Comparison of ENCODE assay signal across 13 cellular contexts in the genomic region with DNA sequence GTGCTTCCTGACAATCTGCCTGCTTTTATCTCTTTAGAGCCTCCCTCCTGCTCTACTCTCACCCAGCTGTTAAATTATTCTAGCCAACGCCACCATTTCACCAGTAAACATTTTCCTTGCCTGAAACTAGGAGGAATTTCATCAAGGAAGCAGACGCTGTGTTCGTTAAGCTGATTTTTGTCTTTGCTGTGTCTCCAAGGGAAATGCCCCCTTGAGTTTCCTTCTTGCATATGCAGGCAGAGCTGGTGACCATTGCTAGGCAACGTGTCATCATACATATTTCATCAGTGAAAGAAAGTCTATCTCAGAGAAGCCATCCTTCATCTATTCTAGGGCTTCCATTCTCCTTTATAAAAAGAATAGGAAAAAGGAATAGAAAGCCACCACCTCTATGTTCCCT.
DNase-seq lines count a peak whose midpoint lies in the region; ATAC-seq and TF ChIP-seq lines count a peak whose summit lies in the region.
"Had no signal": no experiment of that assay in that cellular context is flagged by ENCODE, and none has a peak within 500 bp of the region (broad histone marks: within the 10 kb centered on the region; RNA-seq: fewer than 3 reads in every experiment).

No MANE protein-coding gene starts in this region.

- no peak for TF ChIP-seq EP300 in transverse colon (IDR thresholded peaks at IDR 0.05; ENCODE audit: low read depth)

- H3K36me3 ChIP-seq in WERI-Rb-1 = no peaks in the 10 kb centered on the region
- no peaks in the 10 kb centered on the region for H3K36me3 ChIP-seq in mesodermal cell (ENCODE audit: control insufficient read depth, insufficient read depth, low read length)
- no peaks in the 10 kb centered on the region for H3K36me3 ChIP-seq in transverse colon
- H3K36me3 ChIP-seq: thoracic aorta had no signal

- no peak overlapping the region for H3K27ac Mint-ChIP-seq in activated T-cell treated with anti-CD3 and anti-CD28 coated beads, Interleukin-2, amount 50 U/mL, for 24 hours
- no peak overlapping the region for H3K27ac Mint-ChIP-seq in T-cell

- DNase-seq in DMS 273 (lab: John Stamatoyannopoulos, UW; ENCODE audit: unreplicated experiment) = peak; percentile 60
- no peak for DNase-seq in DMS 273 treated with DMSO at 0.1 percent for 48 hours (lab: John Stamatoyannopoulos, UW)
- peak; percentile 15 for DNase-seq in HuH-7 (ENCODE audit: low spot score)
- DNase-seq in WERI-Rb-1 = peak; percentile 51
- DNase-seq in activated T-cell treated with anti-CD3 and anti-CD28 coated beads, Interleukin-2, amount 50 U/mL, for 24 hours = no peak
- DNase-seq in T-cell = no peak
- DNase-seq in transverse colon = no peak
- DNase-seq: activated CD4-positive, CD25-positive, alpha-beta regulatory T cell; NCI-H774; stimulated activated CD4-positive, alpha-beta T cell treated with anti-CD3 and anti-CD28 coated beads, Interleukin-2, amount 100 ng/mL, for 48 hours had no signal

- H3K27ac ChIP-seq in WERI-Rb-1 = no peak overlapping the region
- peak overlapping the region; percentile 54 for H3K27ac ChIP-seq in mesodermal cell (ENCODE audit: low read depth, low read length, severe bottlenecking)
- no peak overlapping the region for H3K27ac ChIP-seq in transverse colon
- H3K27ac ChIP-seq: 22Rv1, thoracic aorta had no signal

- POLR2A ChIA-PET in T-cell (lab: Charles Lee) = no interaction called here

- no peaks in the 10 kb centered on the region for H3K4me1 Mint-ChIP-seq in activated T-cell treated with anti-CD3 and anti-CD28 coated beads, Interleukin-2, amount 50 U/mL, for 24 hours (ENCODE audit: low read depth)
- no peaks in the 10 kb centered on the region for H3K4me1 Mint-ChIP-seq in T-cell

- no peak for TF ChIP-seq POLR2A in transverse colon (IDR thresholded peaks at IDR 0.05)

- TF ChIP-seq CTCF in WERI-Rb-1 (IDR thresholded peaks at IDR 0.05; ENCODE audit: low read depth, low read length) = peak; percentile 63
- no peak for TF ChIP-seq CTCF in transverse colon (IDR thresholded peaks at IDR 0.05)

- no peak for ATAC-seq in T-cell (replicated peaks in 1 of 4)

- H3K4me1 ChIP-seq in mesodermal cell (ENCODE audit: control insufficient read depth, insufficient read depth, low read length, poor library complexity, severe bottlenecking) (peaks cover 2% of the 10 kb centered on the region), transverse colon (no peaks in the 10 kb centered on the region)

- H3K27me3 ChIP-seq in WERI-Rb-1 (ENCODE audit: insufficient read depth, low read depth, severe bottlenecking) = no peaks in the 10 kb centered on the region
- H3K27me3 ChIP-seq in transverse colon = peaks cover 11% of the 10 kb centered on the region

- H3K36me3 Mint-ChIP-seq in activated T-cell treated with anti-CD3 and anti-CD28 coated beads, Interleukin-2, amount 50 U/mL, for 24 hours (ENCODE audit: low read depth) = no peaks in the 10 kb centered on the region
- no peaks in the 10 kb centered on the region for H3K36me3 Mint-ChIP-seq in T-cell

- peaks cover 47% of the 10 kb centered on the region for H3K27me3 Mint-ChIP-seq in activated T-cell treated with anti-CD3 and anti-CD28 coated beads, Interleukin-2, amount 50 U/mL, for 24 hours
- H3K27me3 Mint-ChIP-seq in T-cell = peaks cover 23 to 28% of the 10 kb centered on the region in 2 donors

- H3K9me3 ChIP-seq in WERI-Rb-1 (ENCODE audit: severe bottlenecking) = peaks cover 2% of the 10 kb centered on the region
- H3K9me3 ChIP-seq in mesodermal cell (ENCODE audit: control insufficient read depth, low read length) = peaks cover 2% of the 10 kb centered on the region
- H3K9me3 ChIP-seq in transverse colon = no peaks in the 10 kb centered on the region
- H3K9me3 ChIP-seq: thoracic aorta had no signal

- in situ Hi-C loops in transverse colon (cut with MboI; ENCODE audit: low pct_ligation_motif_present in 1 of 4, low pct_unique_long_range_greater_than_20kb in 1 of 4, low sequenced_read_pairs in 3 of 4) = no loop called here

- no peak overlapping the region for H3K4me3 Mint-ChIP-seq in activated T-cell treated with anti-CD3 and anti-CD28 coated beads, Interleukin-2, amount 50 U/mL, for 24 hours
- no peak overlapping the region for H3K4me3 Mint-ChIP-seq in T-cell

- intact Hi-C loops in transverse colon (cut with DNase I; ENCODE audit: low total_unique reads) = no loop called here

- H3K4me3 ChIP-seq in WERI-Rb-1 (ENCODE audit: low read depth, low read length) (no peak overlapping the region), mesodermal cell (ENCODE audit: extremely low read depth, insufficient read depth, low read length, poor library complexity, severe bottlenecking) (no peak overlapping the region), transverse colon (no peak overlapping the region)
- H3K4me3 ChIP-seq: thoracic aorta had no signal

- CTCF ChIA-PET in T-cell (lab: Charles Lee) = no interaction called here

- peaks cover 3% of the 10 kb centered on the region for H3K9me3 Mint-ChIP-seq in activated T-cell treated with anti-CD3 and anti-CD28 coated beads, Interleukin-2, amount 50 U/mL, for 24 hours
- H3K9me3 Mint-ChIP-seq in T-cell = peaks cover 0 to 7% (median 4%) of the 10 kb centered on the region in 3 donors

- 10 to 26% methylated on average over 2 to 3 of the region's 4 CpGs for WGBS in mesodermal cell (ENCODE audit: insufficient coverage in 2 of 2), 2 experiments
- WGBS in transverse colon (ENCODE audit: low coverage in 1 of 2), 2 donors = 20 to 40% methylated on average over 4 of the region's 4 CpGs

Comparison
In these comparisons a context has a peak if more than half of its experiments do, and no peak if none do; other contexts are left out.
1. DNase-seq: peak in DMS 273 (single experiment), HuH-7 (single experiment) and WERI-Rb-1 (single experiment); none in DMS 273 treated with DMSO at 0.1 percent for 48 hours (single experiment), activated T-cell treated with anti-CD3 and anti-CD28 coated beads, Interleukin-2, amount 50 U/mL, for 24 hours (single experiment), T-cell (0 of 34) and transverse colon (single experiment).